ENCODE assay signal across 1 cellular context in genomic region chr17:73261952-73262675, GRCh38.
TF ChIP-seq lines count a peak whose summit lies in the region.

No MANE protein-coding gene starts in this region.

TF ChIP-seq in HepG2, 621 proteins besides CTCF, POLR2A, EP300 and RAD21 (continued from another document and continues in another):
- TF ChIP-seq ZHX2 (IDR thresholded peaks at IDR 0.05; ENCODE audit: low read depth) (0 out of 2 replicates have a peak, but pooled peaks have one; percentile 12), ZHX2 (CRISPR knock-in tag; IDR thresholded peaks at IDR 0.05; ENCODE audit: borderline replicate concordance) (0 out of 2 replicates have a peak, but pooled peaks have one; percentile 12), SKIL (CRISPR knock-in tag; IDR thresholded peaks at IDR 0.05; ENCODE audit: borderline replicate concordance) (peak; percentile 77), ZNF282 (IDR thresholded peaks at IDR 0.05; ENCODE audit: partially characterized antibody) (no peak), NR2F6 (IDR thresholded peaks at IDR 0.05) (no peak; the same call in 1 of the 2 replicates), NR2F6 (CRISPR knock-in tag; IDR thresholded peaks at IDR 0.05) (peak; percentile 58), ESRRA (CRISPR knock-in tag; IDR thresholded peaks at IDR 0.05; ENCODE audit: low read depth) (peak; percentile 24; the same call in 1 of the 2 replicates), ZNF614 (CRISPR knock-in tag; IDR thresholded peaks at IDR 0.05; ENCODE audit: borderline replicate concordance) (no peak; the same call in none of the 2 replicates), AGO2 (optimal IDR thresholded peaks at IDR 0.05; ENCODE audit: low read depth, low read length) (peak; percentile 90), CHD4 (IDR thresholded peaks at IDR 0.05; ENCODE audit: borderline replicate concordance, low read length) (peak; percentile 83), NFATC3 (CRISPR knock-in tag; IDR thresholded peaks at IDR 0.05) (peak; percentile 91), GABPB1 (CRISPR knock-in tag; IDR thresholded peaks at IDR 0.05) (peak; percentile 63; the same call in 1 of the 2 replicates), ZNF782 (CRISPR knock-in tag; IDR thresholded peaks at IDR 0.05; ENCODE audit: borderline replicate concordance) (peak; percentile 35; the same call in 1 of the 2 replicates), ZNF615 (CRISPR knock-in tag; IDR thresholded peaks at IDR 0.05; ENCODE audit: borderline replicate concordance) (no peak), FOXP4 (CRISPR knock-in tag; IDR thresholded peaks at IDR 0.05) (peak; percentile 83), ZNF230 (CRISPR knock-in tag; IDR thresholded peaks at IDR 0.05) (peak; percentile 33; the same call in 1 of the 2 replicates), ATF1 (CRISPR knock-in tag; IDR thresholded peaks at IDR 0.05) (no peak), CBX5 (CRISPR knock-in tag; IDR thresholded peaks at IDR 0.05; ENCODE audit: borderline replicate concordance) (no peak; the same call in 1 of the 2 replicates), NCOA1 (CRISPR knock-in tag; IDR thresholded peaks at IDR 0.05) (peak; percentile 71; the same call in 1 of the 2 replicates), ZBTB40 (IDR thresholded peaks at IDR 0.05) (no peak), ZBTB40 (CRISPR knock-in tag; IDR thresholded peaks at IDR 0.05) (no peak), ZBTB7A (CRISPR knock-in tag; IDR thresholded peaks at IDR 0.05) (peak; percentile 98), SIN3A (IDR thresholded peaks at IDR 0.05; ENCODE audit: borderline replicate concordance, low read depth, low read length) (no peak; the same call in 1 of the 2 replicates), ZNF18 (CRISPR knock-in tag; IDR thresholded peaks at IDR 0.05; ENCODE audit: insufficient replicate concordance) (no peak), ETV6 (CRISPR knock-in tag; conservative IDR thresholded peaks at IDR 0.05) (0 out of 2 replicates have a peak, but pooled peaks have one; percentile 66), TMF1 (CRISPR knock-in tag; IDR thresholded peaks at IDR 0.05; ENCODE audit: low read depth) (peak; percentile 56; the same call in 1 of the 2 replicates), AGO1 (IDR thresholded peaks at IDR 0.05; ENCODE audit: low read depth, low read length, poor library complexity, severe bottlenecking) (peak; percentile 75), FOXJ3 (CRISPR knock-in tag; IDR thresholded peaks at IDR 0.05; ENCODE audit: borderline replicate concordance) (peak; percentile 88), RFX1 (IDR thresholded peaks at IDR 0.05) (no peak), ZNF10 (CRISPR knock-in tag; IDR thresholded peaks at IDR 0.05; ENCODE audit: borderline replicate concordance, low read depth) (no peak), NCOA2 (CRISPR knock-in tag; IDR thresholded peaks at IDR 0.05) (peak; percentile 60; the same call in 1 of the 2 replicates), ZNF772 (CRISPR knock-in tag; IDR thresholded peaks at IDR 0.05) (peak; percentile 27; the same call in 1 of the 2 replicates), JUND (CRISPR knock-in tag; IDR thresholded peaks at IDR 0.05) (no peak; the same call in 1 of the 2 replicates), ATF2 (CRISPR knock-in tag; IDR thresholded peaks at IDR 0.05) (peak; percentile 40; the same call in 1 of the 2 replicates), REPIN1 (CRISPR knock-in tag; IDR thresholded peaks at IDR 0.05; ENCODE audit: borderline replicate concordance, low read depth) (peak; percentile 87), PHF8 (CRISPR knock-in tag; IDR thresholded peaks at IDR 0.05) (peak; percentile 74)
